Comparison of ENCODE assay signal across 27 cellular contexts in genomic region chr6:155813548-155813947, GRCh38.
"Had no signal": no experiment of that assay in that cellular context is flagged by ENCODE, and none has a peak within 500 bp of the region (broad histone marks: within the 10 kb centered on the region; RNA-seq: fewer than 3 reads in every experiment).

No MANE protein-coding gene starts in this region.

- H3K9me3 ChIP-seq: stomach, suprapubic skin, testis, thoracic aorta, thyroid gland, tibial artery, tibial nerve, transverse colon, upper lobe of left lung, upper lobe of right lung, uterus had no signal

- DNase-seq: stimulated activated CD4-positive, alpha-beta T cell treated with anti-CD3 and anti-CD28 coated beads, Interleukin-2, amount 100 ng/mL, for 48 hours; stimulated activated CD4-positive, alpha-beta T cell treated with anti-CD3 and anti-CD28 coated beads, Interleukin-4, amount 100 ng/mL, for 1 hour; stimulated activated CD4-positive, alpha-beta T cell treated with anti-CD3 and anti-CD28 coated beads, Interleukin-4, amount 100 ng/mL, for 24 hours; stimulated activated CD4-positive, alpha-beta T cell treated with anti-CD3 and anti-CD28 coated beads, Interleukin-4, amount 100 ng/mL, for 4 hours; stimulated activated CD8-positive, alpha-beta memory T cell treated with anti-CD3 and anti-CD28 coated beads, Interleukin-4, amount 100 ng/mL, for 48 hours; stimulated activated naive B cell treated with anti-CD40 and anti-IgM and Interleukin-4, amounts not matched to agents 10 μg/mL and 1 μg/mL and 100 μg/mL, for 72 hours; stimulated activated naive CD4-positive, alpha-beta T cell; stimulated activated naive CD4-positive, alpha-beta T cell treated with Interleukin-2 at 50 U/mL for 16 hours; stimulated activated naive CD8-positive, alpha-beta T cell treated with anti-CD3 and anti-CD28 coated beads, Interleukin-15, amount 100 ng/mL, for 72 hours; stimulated activated naive CD8-positive, alpha-beta T cell treated with anti-CD3 and anti-CD28 coated beads, Interleukin-15, Interleukin-2, amounts not matched to agents 100 U/mL and 50 U/mL, for 24 hours; stomach; substantia nigra; testis; thyroid gland; tibial artery; transverse colon; trophoblast cell; upper lobe of left lung; upper lobe of right lung; uterus had no signal

- H3K36me3 Mint-ChIP-seq: stimulated activated effector memory CD8-positive, alpha-beta T cell treated with anti-CD3 and anti-CD28 coated beads, Interleukin-12 subunit alpha, Interleukin-12 subunit beta, amount 100 ng/mL, for 72 hours; stimulated activated memory B cell treated with anti-CD40 and anti-IgM and Interleukin-4, amounts not matched to agents 10 μg/mL and 1 μg/mL and 100 μg/mL, for 72 hours; stimulated activated naive B cell treated with anti-CD40 and anti-IgM and Interleukin-4, amounts not matched to agents 10 μg/mL and 1 μg/mL and 100 μg/mL, for 72 hours; type B pancreatic cell had no signal

- ATAC-seq: stimulated activated effector memory CD8-positive, alpha-beta T cell treated with anti-CD3 and anti-CD28 coated beads, Interleukin-12 subunit alpha, Interleukin-12 subunit beta, amount 100 ng/mL, for 72 hours; stimulated activated memory B cell treated with anti-CD40 and anti-IgM and Interleukin-4, amounts not matched to agents 10 μg/mL and 1 μg/mL and 100 μg/mL, for 72 hours; stimulated activated naive B cell treated with anti-CD40 and anti-IgM and Interleukin-4, amounts not matched to agents 10 μg/mL and 1 μg/mL and 100 μg/mL, for 72 hours; stimulated activated naive CD8-positive, alpha-beta T cell treated with anti-CD3 and anti-CD28 coated beads, Interleukin-15, amount 100 ng/mL, for 72 hours; stimulated activated naive CD8-positive, alpha-beta T cell treated with anti-CD3 and anti-CD28 coated beads, Interleukin-15, Interleukin-2, amounts not matched to agents 100 U/mL and 50 U/mL, for 24 hours; upper lobe of right lung had no signal

- H3K27me3 Mint-ChIP-seq: stimulated activated memory B cell treated with anti-CD40 and anti-IgM and Interleukin-4, amounts not matched to agents 10 μg/mL and 1 μg/mL and 100 μg/mL, for 72 hours; stimulated activated naive B cell treated with anti-CD40 and anti-IgM and Interleukin-4, amounts not matched to agents 10 μg/mL and 1 μg/mL and 100 μg/mL, for 72 hours; stimulated activated naive CD8-positive, alpha-beta T cell treated with anti-CD3 and anti-CD28 coated beads, Interleukin-15, amount 100 ng/mL, for 72 hours; stimulated activated naive CD8-positive, alpha-beta T cell treated with anti-CD3 and anti-CD28 coated beads, Interleukin-15, Interleukin-2, amounts not matched to agents 100 ng/mL and 50 ng/mL, for 24 hours; type B pancreatic cell had no signal

- H3K9me3 Mint-ChIP-seq: stimulated activated effector memory CD8-positive, alpha-beta T cell treated with anti-CD3 and anti-CD28 coated beads, Interleukin-12 subunit alpha, Interleukin-12 subunit beta, amount 100 ng/mL, for 72 hours; stimulated activated memory B cell treated with anti-CD40 and anti-IgM and Interleukin-4, amounts not matched to agents 10 μg/mL and 1 μg/mL and 100 μg/mL, for 72 hours; stimulated activated naive B cell treated with anti-CD40 and anti-IgM and Interleukin-4, amounts not matched to agents 10 μg/mL and 1 μg/mL and 100 μg/mL, for 72 hours; stimulated activated naive CD8-positive, alpha-beta T cell treated with anti-CD3 and anti-CD28 coated beads, Interleukin-15, amount 100 ng/mL, for 72 hours; stimulated activated naive CD8-positive, alpha-beta T cell treated with anti-CD3 and anti-CD28 coated beads, Interleukin-15, Interleukin-2, amounts not matched to agents 100 ng/mL and 50 ng/mL, for 24 hours had no signal

- H3K27ac ChIP-seq: stomach, suprapubic skin, testis, thoracic aorta, thyroid gland, tibial artery, tibial nerve, transverse colon, upper lobe of left lung, upper lobe of right lung, uterus had no signal

- H3K4me1 ChIP-seq: stomach, suprapubic skin, testis, thyroid gland, tibial artery, tibial nerve, transverse colon, upper lobe of left lung, upper lobe of right lung, uterus had no signal

- H3K36me3 ChIP-seq: stomach, suprapubic skin, thoracic aorta, thyroid gland, tibial artery, tibial nerve, transverse colon, upper lobe of left lung, upper lobe of right lung, uterus had no signal

- H3K27me3 ChIP-seq: stomach, suprapubic skin, testis, thyroid gland, tibial artery, tibial nerve, transverse colon, upper lobe of left lung, upper lobe of right lung, uterus had no signal

- H3K4me3 Mint-ChIP-seq: stimulated activated effector memory CD8-positive, alpha-beta T cell treated with anti-CD3 and anti-CD28 coated beads, Interleukin-12 subunit alpha, Interleukin-12 subunit beta, amount 100 ng/mL, for 72 hours; stimulated activated memory B cell treated with anti-CD40 and anti-IgM and Interleukin-4, amounts not matched to agents 10 μg/mL and 1 μg/mL and 100 μg/mL, for 72 hours; stimulated activated naive B cell treated with anti-CD40 and anti-IgM and Interleukin-4, amounts not matched to agents 10 μg/mL and 1 μg/mL and 100 μg/mL, for 72 hours; stimulated activated naive CD8-positive, alpha-beta T cell treated with anti-CD3 and anti-CD28 coated beads, Interleukin-15, amount 100 ng/mL, for 72 hours; stimulated activated naive CD8-positive, alpha-beta T cell treated with anti-CD3 and anti-CD28 coated beads, Interleukin-15, Interleukin-2, amounts not matched to agents 100 ng/mL and 50 ng/mL, for 24 hours; type B pancreatic cell had no signal

- H3K4me1 Mint-ChIP-seq: stimulated activated effector memory CD8-positive, alpha-beta T cell treated with anti-CD3 and anti-CD28 coated beads, Interleukin-12 subunit alpha, Interleukin-12 subunit beta, amount 100 ng/mL, for 72 hours; stimulated activated memory B cell treated with anti-CD40 and anti-IgM and Interleukin-4, amounts not matched to agents 10 μg/mL and 1 μg/mL and 100 μg/mL, for 72 hours; stimulated activated naive CD8-positive, alpha-beta T cell treated with anti-CD3 and anti-CD28 coated beads, Interleukin-15, amount 100 ng/mL, for 72 hours had no signal

- H3K27ac Mint-ChIP-seq: stimulated activated effector memory CD8-positive, alpha-beta T cell treated with anti-CD3 and anti-CD28 coated beads, Interleukin-12 subunit alpha, Interleukin-12 subunit beta, amount 100 ng/mL, for 72 hours; stimulated activated memory B cell treated with anti-CD40 and anti-IgM and Interleukin-4, amounts not matched to agents 10 μg/mL and 1 μg/mL and 100 μg/mL, for 72 hours; stimulated activated naive B cell treated with anti-CD40 and anti-IgM and Interleukin-4, amounts not matched to agents 10 μg/mL and 1 μg/mL and 100 μg/mL, for 72 hours; stimulated activated naive CD8-positive, alpha-beta T cell treated with anti-CD3 and anti-CD28 coated beads, Interleukin-15, amount 100 ng/mL, for 72 hours; stimulated activated naive CD8-positive, alpha-beta T cell treated with anti-CD3 and anti-CD28 coated beads, Interleukin-15, Interleukin-2, amounts not matched to agents 100 ng/mL and 50 ng/mL, for 24 hours; type B pancreatic cell had no signal

- H3K4me3 ChIP-seq: stomach, suprapubic skin, testis, thoracic aorta, thyroid gland, tibial artery, tibial nerve, transverse colon, upper lobe of left lung, upper lobe of right lung, uterus had no signal
